Comparison of ENCODE assay signal across 26 cellular contexts in the genomic region with DNA sequence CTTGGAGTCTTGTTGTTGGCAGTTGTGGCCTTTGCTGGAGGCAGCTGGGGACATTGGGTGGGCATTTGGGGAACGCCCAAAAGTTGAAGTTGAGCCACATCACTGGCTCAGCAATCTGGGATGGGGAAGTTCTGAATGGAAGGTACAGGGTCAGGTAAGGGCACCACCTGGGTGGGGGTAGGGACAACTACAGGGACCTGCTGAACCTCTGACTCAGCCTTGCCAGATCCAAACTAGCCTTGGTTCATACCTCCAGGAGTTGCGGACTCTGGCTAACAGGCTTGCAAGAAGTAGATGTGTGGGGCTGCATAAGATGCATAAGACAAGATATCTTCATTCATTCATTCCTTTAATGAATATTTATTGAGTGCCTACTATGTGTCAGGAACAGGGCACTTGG. TPM values are rescaled to one million over a fixed set of nuclear protein-coding genes. Genes with fewer than 3 reads are reported as not detected.
DNase-seq lines count a peak whose midpoint lies in the region; ATAC-seq and TF ChIP-seq lines count a peak whose summit lies in the region.
"Had no signal": no experiment of that assay in that cellular context is flagged by ENCODE, and none has a peak within 500 bp of the region (broad histone marks: within the 10 kb centered on the region; RNA-seq: fewer than 3 reads in every experiment).

No MANE protein-coding gene starts in this region.

- H3K27ac Mint-ChIP-seq in activated T-cell treated with anti-CD3 and anti-CD28 coated beads, Interleukin-2, amount 50 U/mL, for 72 hours = peak overlapping the region; percentile 80
- H3K27ac Mint-ChIP-seq in activated B cell treated with CpG ODN at 0.5 μM for 24 hours = peak overlapping the region; percentile 35
- H3K27ac Mint-ChIP-seq in dendritic cell treated with granulocyte-macrophage colony-stimulating factor and Interleukin-4, amounts not matched to agents 40 ng/mL and 50 ng/mL, for 4 days = peak overlapping the region; percentile 41
- peak overlapping the region; percentile 84 for H3K27ac Mint-ChIP-seq in stimulated activated memory B cell treated with anti-CD40 and anti-IgM and Interleukin-4, amounts not matched to agents 10 μg/mL and 1 μg/mL and 100 μg/mL, for 72 hours

- H3K36me3 Mint-ChIP-seq in activated T-cell treated with anti-CD3 and anti-CD28 coated beads, Interleukin-2, amount 50 U/mL, for 72 hours (ENCODE audit: insufficient read depth in 2 of 2) = peaks cover 23 to 53% of the 10 kb centered on the region in 2 donors
- H3K36me3 Mint-ChIP-seq in activated T-cell treated with anti-CD3 and anti-CD28 coated beads, Interleukin-2, amount 50 U/mL, for 4 hours (ENCODE audit: insufficient read depth) = peaks cover 38% of the 10 kb centered on the region
- H3K36me3 Mint-ChIP-seq in activated B cell treated with CpG ODN at 0.5 μM for 24 hours (ENCODE audit: low read depth) = peaks cover 85% of the 10 kb centered on the region
- H3K36me3 Mint-ChIP-seq in dendritic cell treated with granulocyte-macrophage colony-stimulating factor and Interleukin-4, amounts not matched to agents 40 ng/mL and 50 ng/mL, for 4 days (ENCODE audit: low read depth) = peaks cover 100% of the 10 kb centered on the region
- peaks cover 72% of the 10 kb centered on the region for H3K36me3 Mint-ChIP-seq in stimulated activated memory B cell treated with anti-CD40 and anti-IgM and Interleukin-4, amounts not matched to agents 10 μg/mL and 1 μg/mL and 100 μg/mL, for 72 hours

- CTCF ChIA-PET in activated B cell treated with CpG ODN at 0.5 μM for 24 hours (lab: Charles Lee) = interaction anchor here (4.7 kb wide), 1 partner anchor 16 kb away, joined by 203 read pairs; a partner anchor contains a TSS

- H3K4me1 Mint-ChIP-seq in activated T-cell treated with anti-CD3 and anti-CD28 coated beads, Interleukin-2, amount 50 U/mL, for 72 hours (ENCODE audit: low read depth) = peaks cover 59% of the 10 kb centered on the region
- peaks cover 33% of the 10 kb centered on the region for H3K4me1 Mint-ChIP-seq in activated T-cell treated with anti-CD3 and anti-CD28 coated beads, Interleukin-2, amount 50 U/mL, for 4 hours (ENCODE audit: low read depth)
- H3K4me1 Mint-ChIP-seq in activated B cell treated with CpG ODN at 0.5 μM for 24 hours = peaks cover 31% of the 10 kb centered on the region
- peaks cover 62% of the 10 kb centered on the region for H3K4me1 Mint-ChIP-seq in dendritic cell treated with granulocyte-macrophage colony-stimulating factor and Interleukin-4, amounts not matched to agents 40 ng/mL and 50 ng/mL, for 4 days (ENCODE audit: low read depth)
- H3K4me1 Mint-ChIP-seq in stimulated activated memory B cell treated with anti-CD40 and anti-IgM and Interleukin-4, amounts not matched to agents 10 μg/mL and 1 μg/mL and 100 μg/mL, for 72 hours = peaks cover 58% of the 10 kb centered on the region

- no peak overlapping the region for H3K4me3 Mint-ChIP-seq in activated T-cell treated with anti-CD3 and anti-CD28 coated beads, Interleukin-2, amount 50 U/mL, for 72 hours
- no peak overlapping the region for H3K4me3 Mint-ChIP-seq in activated T-cell treated with anti-CD3 and anti-CD28 coated beads, Interleukin-2, amount 50 U/mL, for 4 hours
- H3K4me3 Mint-ChIP-seq in activated B cell treated with CpG ODN at 0.5 μM for 24 hours = no peak overlapping the region
- H3K4me3 Mint-ChIP-seq in dendritic cell treated with granulocyte-macrophage colony-stimulating factor and Interleukin-4, amounts not matched to agents 40 ng/mL and 50 ng/mL, for 4 days = no peak overlapping the region
- no peak overlapping the region for H3K4me3 Mint-ChIP-seq in stimulated activated memory B cell treated with anti-CD40 and anti-IgM and Interleukin-4, amounts not matched to agents 10 μg/mL and 1 μg/mL and 100 μg/mL, for 72 hours

- no peak for DNase-seq in activated T-cell treated with anti-CD3 and anti-CD28 coated beads, Interleukin-2, amount 50 U/mL, for 72 hours
- no peak for DNase-seq in activated T-cell treated with anti-CD3 and anti-CD28 coated beads, Interleukin-2, amount 50 U/mL, for 4 hours
- DNase-seq in activated B cell treated with CpG ODN at 0.5 μM for 24 hours = no peak
- DNase-seq in left colon = no peak
- DNase-seq in COLO668 (lab: John Stamatoyannopoulos, UW; ENCODE audit: unreplicated experiment) = no peak
- DNase-seq: cerebellar nuclear complex; DMS53; effector CD4-positive, alpha-beta T cell; GOT3; kidney; MM.1S; NCI-H1436 treated with DMSO at 0.1 percent for 48 hours; NCI-H2171; NCI-H526 treated with DMSO at 0.1 percent for 48 hours; ovary; stimulated activated CD4-positive, alpha-beta T cell treated with anti-CD3 and anti-CD28 coated beads, Interleukin-12 subunit alpha, Interleukin-12 subunit beta, amount 100 ng/mL, for 4 hours had no signal

- ATAC-seq in activated T-cell treated with anti-CD3 and anti-CD28 coated beads, Interleukin-2, amount 50 U/mL, for 72 hours (replicated peaks in 1 of 2) = no peak
- ATAC-seq in activated T-cell treated with anti-CD3 and anti-CD28 coated beads, Interleukin-2, amount 50 U/mL, for 4 hours = no peak
- ATAC-seq in activated B cell treated with CpG ODN at 0.5 μM for 24 hours (ENCODE audit: low read depth) = no peak
- ATAC-seq in stimulated activated memory B cell treated with anti-CD40 and anti-IgM and Interleukin-4, amounts not matched to agents 10 μg/mL and 1 μg/mL and 100 μg/mL, for 72 hours = no peak
- no peak for ATAC-seq in left colon
- no peak for ATAC-seq in HG02884 (IDR thresholded peaks at IDR 0.05; ENCODE audit: unreplicated experiment)
- ATAC-seq: gastroesophageal sphincter, GM12878, Right ventricle myocardium inferior had no signal

- POLR2A ChIA-PET in activated B cell treated with CpG ODN at 0.5 μM for 24 hours (lab: Charles Lee) = interaction anchor here (12.5 kb wide), 1 partner anchor 16 kb away, joined by 378 read pairs; a partner anchor contains a TSS

- H3K9me3 Mint-ChIP-seq in activated T-cell treated with anti-CD3 and anti-CD28 coated beads, Interleukin-2, amount 50 U/mL, for 72 hours = no peaks in the 10 kb centered on the region
- H3K9me3 Mint-ChIP-seq in activated T-cell treated with anti-CD3 and anti-CD28 coated beads, Interleukin-2, amount 50 U/mL, for 4 hours = no peaks in the 10 kb centered on the region
- no peaks in the 10 kb centered on the region for H3K9me3 Mint-ChIP-seq in activated B cell treated with CpG ODN at 0.5 μM for 24 hours
- H3K9me3 Mint-ChIP-seq in dendritic cell treated with granulocyte-macrophage colony-stimulating factor and Interleukin-4, amounts not matched to agents 40 ng/mL and 50 ng/mL, for 4 days = no peaks in the 10 kb centered on the region
- no peaks in the 10 kb centered on the region for H3K9me3 Mint-ChIP-seq in stimulated activated memory B cell treated with anti-CD40 and anti-IgM and Interleukin-4, amounts not matched to agents 10 μg/mL and 1 μg/mL and 100 μg/mL, for 72 hours

- intact Hi-C loops in activated B cell treated with CpG ODN at 0.5 μM for 24 hours (cut with micrococcal nuclease) = no loop called here
- intact Hi-C loops in dendritic cell treated with granulocyte-macrophage colony-stimulating factor and Interleukin-4, amounts not matched to agents 40 ng/mL and 50 ng/mL, for 4 days (cut with micrococcal nuclease) = no loop called here
- intact Hi-C loops in left colon (cut with DNase I, micrococcal nuclease) = no loop called here

- no peak for TF ChIP-seq CTCF in activated B cell treated with CpG ODN at 0.5 μM for 24 hours (IDR thresholded peaks at IDR 0.05)

- no peaks in the 10 kb centered on the region for H3K27me3 Mint-ChIP-seq in activated T-cell treated with anti-CD3 and anti-CD28 coated beads, Interleukin-2, amount 50 U/mL, for 72 hours (ENCODE audit: low read depth)
- H3K27me3 Mint-ChIP-seq in activated T-cell treated with anti-CD3 and anti-CD28 coated beads, Interleukin-2, amount 50 U/mL, for 4 hours (ENCODE audit: low read depth) = no peaks in the 10 kb centered on the region
- H3K27me3 Mint-ChIP-seq in activated B cell treated with CpG ODN at 0.5 μM for 24 hours = no peaks in the 10 kb centered on the region
- no peaks in the 10 kb centered on the region for H3K27me3 Mint-ChIP-seq in dendritic cell treated with granulocyte-macrophage colony-stimulating factor and Interleukin-4, amounts not matched to agents 40 ng/mL and 50 ng/mL, for 4 days
- H3K27me3 Mint-ChIP-seq in stimulated activated memory B cell treated with anti-CD40 and anti-IgM and Interleukin-4, amounts not matched to agents 10 μg/mL and 1 μg/mL and 100 μg/mL, for 72 hours = no peaks in the 10 kb centered on the region

RNA-seq across cellular contexts. Expression of a gene that starts 16.0 kb away (rescaled TPM):
- 100 to 1,000 TPM; 559 to 689 TPM for total RNA-seq in activated T-cell treated with anti-CD3 and anti-CD28 coated beads, Interleukin-2, amount 50 U/mL, for 72 hours
- total RNA-seq in activated T-cell treated with anti-CD3 and anti-CD28 coated beads, Interleukin-2, amount 50 U/mL, for 4 hours = 100 to 1,000 TPM; 141 to 190 (median 158) TPM
- total RNA-seq in activated B cell treated with CpG ODN at 0.5 μM for 24 hours (310 and 351 TPM in 2 replicates), left colon (10 to 100 TPM in 1 of 2 donors, 1 to 10 TPM in 1; 5.4 to 12.2 TPM)

RNA-seq across cellular contexts. Expression of a gene that starts 24.2 kb away (rescaled TPM):
- 1 to 10 TPM; 1.4 to 1.7 TPM for total RNA-seq in activated T-cell treated with anti-CD3 and anti-CD28 coated beads, Interleukin-2, amount 50 U/mL, for 72 hours
- total RNA-seq in activated T-cell treated with anti-CD3 and anti-CD28 coated beads, Interleukin-2, amount 50 U/mL, for 4 hours = under 1 TPM; 0.25 to 0.63 (median 0.27) TPM
- total RNA-seq in activated B cell treated with CpG ODN at 0.5 μM for 24 hours (0.27 and 0.39 TPM in 2 replicates), left colon (not detected)
- total RNA-seq: ascending aorta, esophagus muscularis mucosa, gastroesophageal sphincter, kidney, right atrium auricular region, Right ventricle myocardium inferior, suprapubic skin had no signal

Comparison
In these comparisons a context has a peak if more than half of its experiments do, and no peak if none do; other contexts are left out.
1. RNA of a gene that starts 16.0 kb away (total RNA-seq): 559 to 689 TPM in activated T-cell treated with anti-CD3 and anti-CD28 coated beads, Interleukin-2, amount 50 U/mL, for 72 hours, 310 to 351 TPM in activated B cell treated with CpG ODN at 0.5 μM for 24 hours and 141 to 190 TPM in activated T-cell treated with anti-CD3 and anti-CD28 coated beads, Interleukin-2, amount 50 U/mL, for 4 hours; 5.4 to 12.2 TPM in left colon; every median in the first group is over 10 times any median in the second.
2. Peak in every context shown above with its lines, with median percentiles within 50 percentile points of each other: H3K27ac Mint-ChIP-seq.